In the genomic region with DNA sequence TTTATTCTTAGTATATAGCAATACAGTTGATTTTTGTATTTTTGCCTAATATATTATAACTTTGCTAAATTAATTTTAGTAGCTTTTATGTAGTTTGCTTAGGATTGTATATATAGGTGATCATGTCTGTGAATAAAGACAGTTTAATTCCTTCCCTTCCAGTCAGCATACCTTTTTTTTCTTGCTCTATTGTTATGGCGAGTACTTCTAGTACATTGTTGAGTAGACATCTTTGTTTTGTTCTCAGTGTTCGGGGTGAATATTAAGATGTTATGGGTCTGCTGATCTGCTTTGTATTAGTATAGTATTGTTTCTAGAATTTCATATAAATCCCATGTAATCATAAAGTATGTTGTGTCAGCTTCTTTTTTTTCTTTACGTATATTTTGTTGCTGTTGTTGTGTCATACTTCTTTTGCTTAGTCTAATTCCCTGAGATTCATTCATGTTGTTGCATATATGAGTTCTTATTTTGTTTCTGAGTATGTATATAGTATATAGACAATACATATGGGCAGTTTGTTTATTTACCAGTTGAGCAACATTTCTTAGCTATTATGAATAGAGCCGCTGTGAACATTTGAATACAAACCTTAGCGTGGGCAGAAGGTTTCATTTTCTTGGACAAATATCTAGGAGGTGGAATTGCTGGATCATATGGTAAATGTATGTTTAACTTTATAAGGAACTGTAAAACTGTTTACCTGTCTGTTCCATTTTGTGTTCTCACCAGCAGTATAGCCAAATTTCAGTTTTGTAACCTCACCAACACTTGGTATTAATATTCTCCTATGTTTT, we compare ENCODE assay signal across 34 cellular contexts. TPM values are rescaled to one million over a fixed set of nuclear protein-coding genes. Genes with fewer than 3 reads are reported as not detected.
DNase-seq lines count a peak whose midpoint lies in the region; ATAC-seq and TF ChIP-seq lines count a peak whose summit lies in the region.
"Had no signal": no experiment of that assay in that cellular context is flagged by ENCODE, and none has a peak within 500 bp of the region (broad histone marks: within the 10 kb centered on the region; RNA-seq: fewer than 3 reads in every experiment).

No MANE protein-coding gene starts in this region.

- H3K4me1 Mint-ChIP-seq in activated CD8-positive, alpha-beta T cell treated with anti-CD3 and anti-CD28 coated beads for 36 hours (ENCODE audit: low read depth) = peaks cover 45% of the 10 kb centered on the region
- peaks cover 22% of the 10 kb centered on the region for H3K4me1 Mint-ChIP-seq in activated CD8-positive, alpha-beta T cell treated with anti-CD3 and anti-CD28 coated beads, Interleukin-2, amount 10 ng/mL, durations not matched to agents 7 days and 5 days (ENCODE audit: low read depth)
- H3K4me1 Mint-ChIP-seq in CD4-positive, alpha-beta T cell (ENCODE audit: low read depth) = peaks cover 51% of the 10 kb centered on the region
- H3K4me1 Mint-ChIP-seq in mesothelial cell of epicardium = peaks cover 20% of the 10 kb centered on the region
- H3K4me1 Mint-ChIP-seq: neural progenitor cell had no signal

- ATAC-seq in activated CD8-positive, alpha-beta T cell treated with anti-CD3 and anti-CD28 coated beads for 36 hours = no peak
- ATAC-seq in activated CD8-positive, alpha-beta T cell treated with anti-CD3 and anti-CD28 coated beads, Interleukin-2, amount 10 ng/mL, durations not matched to agents 7 days and 5 days = no peak
- no peak for ATAC-seq in CD4-positive, alpha-beta T cell (ENCODE audit: poor library complexity)
- ATAC-seq in RWPE2 (ENCODE audit: low read depth) = peak; percentile 19; the same call in 1 of the 3 replicates
- ATAC-seq in GM21526 (IDR thresholded peaks at IDR 0.05; ENCODE audit: low FRiP score, unreplicated experiment) = no peak
- ATAC-seq: left colon, pancreas, WTC11 had no signal

- CTCF ChIA-PET in activated CD8-positive, alpha-beta T cell treated with anti-CD3 and anti-CD28 coated beads for 36 hours (lab: Charles Lee) = interaction anchor here (1.1 to 2.7 kb wide), 4 partner anchors 12 to 144 kb away, joined by 3 to 14 read pairs (median 5); no protein-coding TSS in a partner anchor
- CTCF ChIA-PET in activated CD8-positive, alpha-beta T cell treated with anti-CD3 and anti-CD28 coated beads, Interleukin-2, amount 10 ng/mL, durations not matched to agents 7 days and 5 days (lab: Charles Lee) = interaction anchor here (1.2 to 2.1 kb wide), 2 partner anchors 13 to 94 kb away, joined by 3 to 12 read pairs; no protein-coding TSS in a partner anchor
- CTCF ChIA-PET in CD4-positive, alpha-beta T cell (lab: Charles Lee) = interaction anchor here (0.8 kb wide), 1 partner anchor 12 kb away, joined by 3 read pairs; no protein-coding TSS in a partner anchor

- no peak for DNase-seq in activated CD8-positive, alpha-beta T cell treated with anti-CD3 and anti-CD28 coated beads for 36 hours
- DNase-seq in activated CD8-positive, alpha-beta T cell treated with anti-CD3 and anti-CD28 coated beads, Interleukin-2, amount 10 ng/mL, durations not matched to agents 7 days and 5 days = no peak
- no peak for DNase-seq in CD4-positive, alpha-beta T cell
- DNase-seq in RWPE2 (ENCODE audit: low spot score) = no peak
- DNase-seq in mesothelial cell of epicardium (ENCODE audit: low spot score in 2 of 2, unreplicated experiment in 2 of 2) = no peak
- no peak for DNase-seq in CD1c-positive myeloid dendritic cell (ENCODE audit: extremely low spot score)
- no peak for DNase-seq in UCSD-AML1 (lab: John Stamatoyannopoulos, UW; ENCODE audit: unreplicated experiment)
- DNase-seq: activated CD4-positive, alpha-beta T cell treated with anti-CD3 and anti-CD28 coated beads, Interleukin-2, amount 10 ng/mL, durations not matched to agents 7 days and 5 days; activated naive CD4-positive, alpha-beta T cell treated with anti-CD3 and anti-CD28 coated beads, Interleukin-2, amount 50 U/mL, for 16 hours; CD8-positive, alpha-beta memory T cell; colonic mucosa; DMS 273 treated with DMSO at 0.1 percent for 48 hours; effector CD8-positive, alpha-beta T cell; EL; H7; left colon; NCI-H1417 treated with DMSO at 0.1 percent for 48 hours; NCI-H2081; NCI-H226; NCI-H526 treated with DMSO at 0.1 percent for 48 hours; NK-92 treated with Interleukin-12 subunit alpha and Interleukin-12 subunit beta, amount 100 ng/mL, for 24 hours; pancreas; retina; Right ventricle myocardium superior; stimulated activated naive CD4-positive, alpha-beta T cell treated with Interleukin-2 at 50 U/mL for 16 hours; SW 1271; T1000 had no signal

- H3K36me3 ChIP-seq in RWPE2 (ENCODE audit: low read depth) = peaks cover 22% of the 10 kb centered on the region
- H3K36me3 ChIP-seq: colonic mucosa, pancreas, thoracic aorta had no signal

- H3K4me3 Mint-ChIP-seq in activated CD8-positive, alpha-beta T cell treated with anti-CD3 and anti-CD28 coated beads for 36 hours = no peak overlapping the region
- H3K4me3 Mint-ChIP-seq in activated CD8-positive, alpha-beta T cell treated with anti-CD3 and anti-CD28 coated beads, Interleukin-2, amount 10 ng/mL, durations not matched to agents 7 days and 5 days = no peak overlapping the region
- H3K4me3 Mint-ChIP-seq in CD4-positive, alpha-beta T cell = no peak overlapping the region
- H3K4me3 Mint-ChIP-seq in mesothelial cell of epicardium = no peak overlapping the region
- H3K4me3 Mint-ChIP-seq: activated CD4-positive, alpha-beta T cell treated with anti-CD3 and anti-CD28 coated beads, Interleukin-2, amount 10 ng/mL, durations not matched to agents 7 days and 5 days; CD8-positive, alpha-beta memory T cell; neural progenitor cell; WTC11 had no signal

- H3K27ac Mint-ChIP-seq in activated CD8-positive, alpha-beta T cell treated with anti-CD3 and anti-CD28 coated beads for 36 hours = peak overlapping the region; percentile 26
- H3K27ac Mint-ChIP-seq in activated CD8-positive, alpha-beta T cell treated with anti-CD3 and anti-CD28 coated beads, Interleukin-2, amount 10 ng/mL, durations not matched to agents 7 days and 5 days = no peak overlapping the region
- peak overlapping the region; percentile 69 for H3K27ac Mint-ChIP-seq in CD4-positive, alpha-beta T cell
- H3K27ac Mint-ChIP-seq in mesothelial cell of epicardium = peak overlapping the region; percentile 44
- H3K27ac Mint-ChIP-seq: activated CD4-positive, alpha-beta T cell treated with anti-CD3 and anti-CD28 coated beads, Interleukin-2, amount 10 ng/mL, durations not matched to agents 7 days and 5 days; neural progenitor cell; WTC11 had no signal

- intact Hi-C loops in activated CD8-positive, alpha-beta T cell treated with anti-CD3 and anti-CD28 coated beads for 36 hours (cut with micrococcal nuclease) = no loop called here
- intact Hi-C loops in CD4-positive, alpha-beta T cell (cut with DNase I, micrococcal nuclease) = no loop called here

- H3K9me3 ChIP-seq in CD4-positive, alpha-beta T cell (ENCODE audit: control insufficient read depth, low read length) = no peaks in the 10 kb centered on the region
- peaks cover 6% of the 10 kb centered on the region for H3K9me3 ChIP-seq in RWPE2 (ENCODE audit: severe bottlenecking)
- H3K9me3 ChIP-seq: colonic mucosa, pancreas, thoracic aorta had no signal

- no peaks in the 10 kb centered on the region for H3K27me3 Mint-ChIP-seq in activated CD8-positive, alpha-beta T cell treated with anti-CD3 and anti-CD28 coated beads for 36 hours
- H3K27me3 Mint-ChIP-seq in activated CD8-positive, alpha-beta T cell treated with anti-CD3 and anti-CD28 coated beads, Interleukin-2, amount 10 ng/mL, durations not matched to agents 7 days and 5 days (ENCODE audit: low read depth) = no peaks in the 10 kb centered on the region
- H3K27me3 Mint-ChIP-seq in CD4-positive, alpha-beta T cell = no peaks in the 10 kb centered on the region
- no peaks in the 10 kb centered on the region for H3K27me3 Mint-ChIP-seq in mesothelial cell of epicardium (ENCODE audit: low read depth)
- H3K27me3 Mint-ChIP-seq: activated CD4-positive, alpha-beta T cell treated with anti-CD3 and anti-CD28 coated beads, Interleukin-2, amount 10 ng/mL, durations not matched to agents 7 days and 5 days; CD8-positive, alpha-beta memory T cell had no signal

- no peak overlapping the region for H3K4me3 ChIP-seq in RWPE2 (ENCODE audit: severe bottlenecking)
- H3K4me3 ChIP-seq: colonic mucosa, neural progenitor cell, pancreas, skin epidermis, thoracic aorta had no signal

- H3K27ac ChIP-seq in CD4-positive, alpha-beta T cell (ENCODE audit: low read depth, low read length) = no peak overlapping the region
- no peak overlapping the region for H3K27ac ChIP-seq in RWPE2 (ENCODE audit: poor library complexity, severe bottlenecking)
- H3K27ac ChIP-seq: colonic mucosa, epithelial cell of prostate, KMS-11, neural progenitor cell, pancreas, thoracic aorta had no signal

- H3K9me3 Mint-ChIP-seq in activated CD8-positive, alpha-beta T cell treated with anti-CD3 and anti-CD28 coated beads for 36 hours = peaks cover 12% of the 10 kb centered on the region
- peaks cover 13% of the 10 kb centered on the region for H3K9me3 Mint-ChIP-seq in activated CD8-positive, alpha-beta T cell treated with anti-CD3 and anti-CD28 coated beads, Interleukin-2, amount 10 ng/mL, durations not matched to agents 7 days and 5 days (ENCODE audit: insufficient read depth)
- H3K9me3 Mint-ChIP-seq in CD4-positive, alpha-beta T cell = peaks cover 9% of the 10 kb centered on the region
- peaks cover 22% of the 10 kb centered on the region for H3K9me3 Mint-ChIP-seq in mesothelial cell of epicardium

- POLR2A ChIA-PET in activated CD8-positive, alpha-beta T cell treated with anti-CD3 and anti-CD28 coated beads for 36 hours (lab: Charles Lee) = interaction anchor here (1.0 to 1.4 kb wide), 4 partner anchors 16 to 170 kb away, joined by 3 to 4 read pairs (median 4); partner anchors contain the start of gene ZMYND8
- POLR2A ChIA-PET in activated CD8-positive, alpha-beta T cell treated with anti-CD3 and anti-CD28 coated beads, Interleukin-2, amount 10 ng/mL, durations not matched to agents 7 days and 5 days (lab: Charles Lee) = interaction anchor here (1.0 kb wide), 1 partner anchor 18 kb away, joined by 3 read pairs; no protein-coding TSS in a partner anchor
- POLR2A ChIA-PET in CD4-positive, alpha-beta T cell (lab: Charles Lee) = interaction anchor here (0.7 kb wide), 1 partner anchor 1040 kb away, joined by 3 read pairs; no protein-coding TSS in a partner anchor

- no peaks in the 10 kb centered on the region for H3K4me1 ChIP-seq in RWPE2 (ENCODE audit: insufficient read depth, poor library complexity, severe bottlenecking)
- H3K4me1 ChIP-seq: colonic mucosa, neural progenitor cell, pancreas had no signal

- H3K36me3 Mint-ChIP-seq in activated CD8-positive, alpha-beta T cell treated with anti-CD3 and anti-CD28 coated beads for 36 hours (ENCODE audit: low read depth) = peaks cover 42% of the 10 kb centered on the region
- H3K36me3 Mint-ChIP-seq in activated CD8-positive, alpha-beta T cell treated with anti-CD3 and anti-CD28 coated beads, Interleukin-2, amount 10 ng/mL, durations not matched to agents 7 days and 5 days (ENCODE audit: low read depth) = peaks cover 49% of the 10 kb centered on the region
- H3K36me3 Mint-ChIP-seq in CD4-positive, alpha-beta T cell (ENCODE audit: low read depth) = peaks cover 57% of the 10 kb centered on the region
- H3K36me3 Mint-ChIP-seq in mesothelial cell of epicardium = peaks cover 28% of the 10 kb centered on the region

- no peak for TF ChIP-seq CTCF in activated CD8-positive, alpha-beta T cell treated with anti-CD3 and anti-CD28 coated beads for 36 hours (IDR thresholded peaks at IDR 0.05)
- TF ChIP-seq CTCF in CD4-positive, alpha-beta T cell (IDR thresholded peaks at IDR 0.05) = no peak
- TF ChIP-seq CTCF in RWPE2 (IDR thresholded peaks at IDR 0.05; ENCODE audit: poor library complexity, severe bottlenecking) = no peak
- no peak for TF ChIP-seq CTCF in mesothelial cell of epicardium (IDR thresholded peaks at IDR 0.05; ENCODE audit: unreplicated experiment)

- no peaks in the 10 kb centered on the region for H3K27me3 ChIP-seq in CD4-positive, alpha-beta T cell (ENCODE audit: control insufficient read depth, insufficient read depth, low read length)
- H3K27me3 ChIP-seq in RWPE2 (ENCODE audit: insufficient read depth, poor library complexity, severe bottlenecking) = no peaks in the 10 kb centered on the region
- H3K27me3 ChIP-seq: colonic mucosa, neural progenitor cell, pancreas had no signal

RNA-seq across cellular contexts. Expression of gene NCOA3, which starts 25.5 kb away (rescaled TPM):
- 10 to 100 TPM; 66.2 to 73.7 TPM for total RNA-seq in activated CD8-positive, alpha-beta T cell treated with anti-CD3 and anti-CD28 coated beads for 36 hours
- total RNA-seq in activated CD8-positive, alpha-beta T cell treated with anti-CD3 and anti-CD28 coated beads, Interleukin-2, amount 10 ng/mL, durations not matched to agents 7 days and 5 days = 10 to 100 TPM; 57.4 to 60.1 TPM
- total RNA-seq in CD4-positive, alpha-beta T cell = 10 to 100 TPM; 59.9 to 65.4 TPM
- 45.9 to 49.8 TPM (median 47.1 TPM) in 3 replicates for total RNA-seq in mesothelial cell of epicardium
